ENCODE assay signal across 17 cellular contexts in genomic region chr4:18388029-18388428, GRCh38.
DNase-seq lines count a peak whose midpoint lies in the region; ATAC-seq and TF ChIP-seq lines count a peak whose summit lies in the region.
"Had no signal": no experiment of that assay in that cellular context is flagged by ENCODE, and none has a peak within 500 bp of the region (broad histone marks: within the 10 kb centered on the region; RNA-seq: fewer than 3 reads in every experiment).

No MANE protein-coding gene starts in this region.

- no peak overlapping the region for H4K91ac ChIP-seq in trophoblast cell (ENCODE audit: low read depth, low read length)

- no peaks in the 10 kb centered on the region for H3K36me3 Mint-ChIP-seq in activated naive CD4-positive, alpha-beta T cell treated with anti-CD3 and anti-CD28 coated beads for 36 hours (ENCODE audit: low read depth)
- H3K36me3 Mint-ChIP-seq: CD4-positive, alpha-beta memory T cell had no signal

- H4K12ac ChIP-seq in trophoblast cell (ENCODE audit: low read depth, low read length), result no peak overlapping the region

- no peak overlapping the region for H2BK12ac ChIP-seq in trophoblast cell (ENCODE audit: low read length)

- H2AFZ ChIP-seq in trophoblast cell (ENCODE audit: insufficient read depth, low read length, poor library complexity), result no peak overlapping the region

- no peak overlapping the region for H2BK5ac ChIP-seq in trophoblast cell (ENCODE audit: low read depth, low read length, poor library complexity)

- no peak overlapping the region for H3K23ac ChIP-seq in trophoblast cell (ENCODE audit: low read length)

- no peak overlapping the region for H3K9ac ChIP-seq in trophoblast cell (ENCODE audit: low read length)

- CTCF ChIA-PET in activated naive CD4-positive, alpha-beta T cell treated with anti-CD3 and anti-CD28 coated beads for 36 hours (lab: Charles Lee), result no interaction called here

- H3K27me3 Mint-ChIP-seq in activated naive CD4-positive, alpha-beta T cell treated with anti-CD3 and anti-CD28 coated beads for 36 hours (ENCODE audit: low read depth), result peaks cover 18% of the 10 kb centered on the region

- intact Hi-C loops in lower lobe of right lung (cut with DNase I), result no loop called here
- intact Hi-C loops in activated naive CD4-positive, alpha-beta T cell treated with anti-CD3 and anti-CD28 coated beads for 36 hours (cut with micrococcal nuclease), result no loop called here

- H3K27me3 ChIP-seq in trophoblast cell (ENCODE audit: insufficient read depth, low read length), result no peaks in the 10 kb centered on the region
- H3K27me3 ChIP-seq in lower lobe of right lung (ENCODE audit: low read depth), result no peaks in the 10 kb centered on the region

- H3K9me3 ChIP-seq in trophoblast cell (ENCODE audit: insufficient read depth, low read depth, low read length), result no peaks in the 10 kb centered on the region
- H3K9me3 ChIP-seq in lower lobe of right lung, result no peaks in the 10 kb centered on the region

- H3K27ac ChIP-seq in trophoblast cell (ENCODE audit: low read depth, low read length) (no peak overlapping the region), lower lobe of right lung (no peak overlapping the region)

- H4K8ac ChIP-seq in trophoblast cell (ENCODE audit: low read depth, low read length), result no peak overlapping the region

- H3K14ac ChIP-seq in trophoblast cell (ENCODE audit: low read length), result no peak overlapping the region

- peaks cover 0 to 3% of the 10 kb centered on the region in 2 experiments for H3K4me1 ChIP-seq in trophoblast cell (ENCODE audit: control insufficient read depth in 1 of 2, insufficient read depth in 2 of 2, low read length in 2 of 2)
- H3K4me1 ChIP-seq in lower lobe of right lung, result no peaks in the 10 kb centered on the region

- H3K4me3 ChIP-seq in trophoblast cell (ENCODE audit: low read depth, low read length) (no peak overlapping the region), lower lobe of right lung (no peak overlapping the region)

- TF ChIP-seq CTCF in lower lobe of right lung (IDR thresholded peaks at IDR 0.05), result no peak

- H3K4me1 Mint-ChIP-seq in activated naive CD4-positive, alpha-beta T cell treated with anti-CD3 and anti-CD28 coated beads for 36 hours (ENCODE audit: low read depth), result no peaks in the 10 kb centered on the region
- H3K4me1 Mint-ChIP-seq: CD4-positive, alpha-beta memory T cell had no signal

- no peaks in the 10 kb centered on the region for H3K79me2 ChIP-seq in trophoblast cell (ENCODE audit: control insufficient read depth, insufficient read depth, low read length, poor library complexity)

- H2AK5ac ChIP-seq in trophoblast cell (ENCODE audit: low read length), result no peak overlapping the region

- H3K4me3 Mint-ChIP-seq in activated naive CD4-positive, alpha-beta T cell treated with anti-CD3 and anti-CD28 coated beads for 36 hours, result no peak overlapping the region
- H3K4me3 Mint-ChIP-seq: CD4-positive, alpha-beta memory T cell had no signal

- DNase-seq in NCI-H146 (lab: John Stamatoyannopoulos, UW) (peak; percentile 12), NCI-H146 treated with DMSO at 0.1 percent for 48 hours (lab: John Stamatoyannopoulos, UW; ENCODE audit: unreplicated experiment) (no peak), NCI-H748 treated with DMSO at 0.1 percent for 48 hours (lab: John Stamatoyannopoulos, UW) (peak; percentile 38), foreskin melanocyte (peak; percentile 11), NCI-H1105 (lab: John Stamatoyannopoulos, UW) (no peak), trophoblast cell (no peak), lower lobe of right lung (no peak)
- no peak for DNase-seq in activated naive CD4-positive, alpha-beta T cell treated with anti-CD3 and anti-CD28 coated beads for 36 hours
- DNase-seq: 8988T; CD4-positive, alpha-beta memory T cell; DND-41; HCEC 1CT; Karpas-422; MM.1S; NCI-H2029 treated with DMSO at 0.1 percent for 48 hours had no signal

- no peak overlapping the region for H2BK120ac ChIP-seq in trophoblast cell (ENCODE audit: insufficient read depth, low read length, poor library complexity)

- no peak for ATAC-seq in lower lobe of right lung
- ATAC-seq: Panc1, Right ventricle myocardium inferior had no signal

- H3K79me1 ChIP-seq in trophoblast cell (ENCODE audit: low read length), result peaks cover 5% of the 10 kb centered on the region

- H3K4ac ChIP-seq in trophoblast cell (ENCODE audit: low read depth, low read length), result no peak overlapping the region

- WGBS in trophoblast cell (ENCODE audit: extremely low coverage, insufficient coverage, insufficient read length), result no CpG with 5 or more reads among the region's 3 CpGs

- no peaks in the 10 kb centered on the region for H3K36me3 ChIP-seq in trophoblast cell (ENCODE audit: control insufficient read depth in 1 of 2, insufficient read depth in 2 of 2, low read length in 2 of 2)
- no peaks in the 10 kb centered on the region for H3K36me3 ChIP-seq in lower lobe of right lung

- H3K9me3 Mint-ChIP-seq in activated naive CD4-positive, alpha-beta T cell treated with anti-CD3 and anti-CD28 coated beads for 36 hours, result peaks cover 7% of the 10 kb centered on the region

- no peak overlapping the region for H3K18ac ChIP-seq in trophoblast cell (ENCODE audit: low read length)

- no peak overlapping the region for H3K27ac Mint-ChIP-seq in activated naive CD4-positive, alpha-beta T cell treated with anti-CD3 and anti-CD28 coated beads for 36 hours
- H3K27ac Mint-ChIP-seq: CD4-positive, alpha-beta memory T cell had no signal

- no peak overlapping the region for H3K4me2 ChIP-seq in trophoblast cell (ENCODE audit: low read length)

Comparison
In these comparisons a context has a peak if more than half of its experiments do, and no peak if none do; other contexts are left out.
1. DNase-seq: peak in NCI-H146 (single experiment), NCI-H748 treated with DMSO at 0.1 percent for 48 hours (single experiment) and foreskin melanocyte (single experiment); none in NCI-H146 treated with DMSO at 0.1 percent for 48 hours (single experiment), NCI-H1105 (single experiment), trophoblast cell (0 of 2), lower lobe of right lung (single experiment) and activated naive CD4-positive, alpha-beta T cell treated with anti-CD3 and anti-CD28 coated beads for 36 hours (single experiment).